Comparison of ENCODE assay signal across 10 cellular contexts in genomic region chr2:134228493-134228903, GRCh38. TPM values are rescaled to one million over a fixed set of nuclear protein-coding genes. Genes with fewer than 3 reads are reported as not detected.
DNase-seq lines count a peak whose midpoint lies in the region; TF ChIP-seq lines count a peak whose summit lies in the region.
"Had no signal": no experiment of that assay in that cellular context is flagged by ENCODE, and none has a peak within 500 bp of the region (broad histone marks: within the 10 kb centered on the region; RNA-seq: fewer than 3 reads in every experiment).

No MANE protein-coding gene starts in this region.

- H3K27ac Mint-ChIP-seq in dendritic cell treated with granulocyte-macrophage colony-stimulating factor and Interleukin-4, amounts not matched to agents 40 ng/mL and 50 ng/mL, for 4 days: peak overlapping the region; percentile 34
- H3K27ac Mint-ChIP-seq in activated naive CD4-positive, alpha-beta T cell treated with anti-CD3 and anti-CD28 coated beads for 36 hours: no peak overlapping the region
- H3K27ac Mint-ChIP-seq: brain had no signal

- peaks cover 22% of the 10 kb centered on the region for H3K36me3 Mint-ChIP-seq in dendritic cell treated with granulocyte-macrophage colony-stimulating factor and Interleukin-4, amounts not matched to agents 40 ng/mL and 50 ng/mL, for 4 days (ENCODE audit: low read depth)
- peaks cover 14% of the 10 kb centered on the region for H3K36me3 Mint-ChIP-seq in activated naive CD4-positive, alpha-beta T cell treated with anti-CD3 and anti-CD28 coated beads for 36 hours (ENCODE audit: low read depth)

- H3K4me1 Mint-ChIP-seq in dendritic cell treated with granulocyte-macrophage colony-stimulating factor and Interleukin-4, amounts not matched to agents 40 ng/mL and 50 ng/mL, for 4 days (ENCODE audit: low read depth): peaks cover 47% of the 10 kb centered on the region
- peaks cover 52% of the 10 kb centered on the region for H3K4me1 Mint-ChIP-seq in activated naive CD4-positive, alpha-beta T cell treated with anti-CD3 and anti-CD28 coated beads for 36 hours (ENCODE audit: low read depth)

- no peak overlapping the region for H3K4me3 Mint-ChIP-seq in dendritic cell treated with granulocyte-macrophage colony-stimulating factor and Interleukin-4, amounts not matched to agents 40 ng/mL and 50 ng/mL, for 4 days
- H3K4me3 Mint-ChIP-seq in activated naive CD4-positive, alpha-beta T cell treated with anti-CD3 and anti-CD28 coated beads for 36 hours: no peak overlapping the region
- H3K4me3 Mint-ChIP-seq: brain; CD4-positive, CD25-positive, alpha-beta regulatory T cell had no signal

- CTCF ChIA-PET in activated naive CD4-positive, alpha-beta T cell treated with anti-CD3 and anti-CD28 coated beads for 36 hours (lab: Charles Lee): interaction anchor here (0.6 to 2.4 kb wide), 13 partner anchors 9 to 194 kb away, joined by 3 to 10 read pairs (median 4); no protein-coding TSS in a partner anchor

- intact Hi-C loops in dendritic cell treated with granulocyte-macrophage colony-stimulating factor and Interleukin-4, amounts not matched to agents 40 ng/mL and 50 ng/mL, for 4 days (cut with micrococcal nuclease): no loop called here
- intact Hi-C loops in activated naive CD4-positive, alpha-beta T cell treated with anti-CD3 and anti-CD28 coated beads for 36 hours (cut with micrococcal nuclease): no loop called here

- H3K27me3 Mint-ChIP-seq in dendritic cell treated with granulocyte-macrophage colony-stimulating factor and Interleukin-4, amounts not matched to agents 40 ng/mL and 50 ng/mL, for 4 days: no peaks in the 10 kb centered on the region
- no peaks in the 10 kb centered on the region for H3K27me3 Mint-ChIP-seq in activated naive CD4-positive, alpha-beta T cell treated with anti-CD3 and anti-CD28 coated beads for 36 hours (ENCODE audit: low read depth)
- H3K27me3 Mint-ChIP-seq: brain; CD4-positive, CD25-positive, alpha-beta regulatory T cell had no signal

- peak; percentile 48 for TF ChIP-seq CTCF in retinal pigment epithelial cell (conservative IDR thresholded peaks at IDR 0.05; ENCODE audit: low read depth, low read length)

- peaks cover 17% of the 10 kb centered on the region for H3K9me3 Mint-ChIP-seq in dendritic cell treated with granulocyte-macrophage colony-stimulating factor and Interleukin-4, amounts not matched to agents 40 ng/mL and 50 ng/mL, for 4 days
- peaks cover 19% of the 10 kb centered on the region for H3K9me3 Mint-ChIP-seq in activated naive CD4-positive, alpha-beta T cell treated with anti-CD3 and anti-CD28 coated beads for 36 hours

- no peak overlapping the region for H3K4me3 ChIP-seq in retinal pigment epithelial cell (ENCODE audit: low read length)

- peak; percentile 16 to 22 for DNase-seq in SHP77 (lab: John Stamatoyannopoulos, UW)
- DNase-seq in SHP77 treated with DMSO at 0.1 percent for 48 hours (lab: John Stamatoyannopoulos, UW): no peak
- DNase-seq in NAMALWA (ENCODE audit: low spot score): peak; percentile 59
- no peak for DNase-seq in retinal pigment epithelial cell (ENCODE audit: low read depth)
- no peak for DNase-seq in activated T-cell treated with anti-CD3 and anti-CD28 coated beads, Interleukin-2, amount 50 U/mL, for 48 hours
- DNase-seq in activated naive CD4-positive, alpha-beta T cell treated with anti-CD3 and anti-CD28 coated beads for 36 hours: no peak
- DNase-seq in NCI-H1694 treated with DMSO at 0.1 percent for 48 hours (lab: John Stamatoyannopoulos, UW): no peak
- DNase-seq: CD4-positive, CD25-positive, alpha-beta regulatory T cell had no signal

RNA-seq across cellular contexts. Expression of gene MGAT5, which starts 25.4 kb away (rescaled TPM):
- total RNA-seq in activated naive CD4-positive, alpha-beta T cell treated with anti-CD3 and anti-CD28 coated beads for 36 hours: 10 to 100 TPM; 11.6 to 13.0 TPM

Comparison
In these comparisons a context has a peak if more than half of its experiments do, and no peak if none do; other contexts are left out.
1. DNase-seq: peak in SHP77 (2 of 2) and NAMALWA (single experiment); none in SHP77 treated with DMSO at 0.1 percent for 48 hours (single experiment), retinal pigment epithelial cell (single experiment), activated T-cell treated with anti-CD3 and anti-CD28 coated beads, Interleukin-2, amount 50 U/mL, for 48 hours (0 of 2), activated naive CD4-positive, alpha-beta T cell treated with anti-CD3 and anti-CD28 coated beads for 36 hours (single experiment) and NCI-H1694 treated with DMSO at 0.1 percent for 48 hours (single experiment).